ENCODE assay signal across 7 cellular contexts in genomic region chr15:59371458-59372351, GRCh38. TPM values are rescaled to one million over a fixed set of nuclear protein-coding genes. Genes with fewer than 3 reads are reported as not detected.
A peak's percentile ranks its signal among the peaks of the same experiment; 100 is the strongest.
DNase-seq lines count a peak whose midpoint lies in the region; ATAC-seq, FAIRE-seq and TF ChIP-seq lines count a peak whose summit lies in the region.

No MANE protein-coding gene starts in this region.

- intact Hi-C loops in HCT116 (cut with micrococcal nuclease) (loop anchor here (2.0 to 10.0 kb wide), 4 partner anchors 67 to 197 kb away; no protein-coding TSS in a partner anchor), PC-3 (cut with micrococcal nuclease) (loop anchor here (2.0 to 10.0 kb wide), 6 partner anchors 69 to 417 kb away; no protein-coding TSS in a partner anchor), HepG2 (cut with micrococcal nuclease; ENCODE audit: unreplicated experiment) (loop anchor here (2.0 to 5.0 kb wide), 5 partner anchors 34 to 125 kb away; no protein-coding TSS in a partner anchor)

- RAD21 ChIA-PET in HCT116 (lab: Charles Lee; ENCODE audit: low non-redundant PET in 1 of 2, low total read pairs in 2 of 2, uncharacterized antibody in 2 of 2, unreplicated experiment in 2 of 2), result no interaction called here

- CTCF ChIA-PET in HCT116 (lab: Charles Lee), result interaction anchor here (1.3 kb wide), 1 partner anchor 198 kb away, joined by 3 read pairs; no protein-coding TSS in a partner anchor
- CTCF ChIA-PET in PC-3 (lab: Charles Lee), result no interaction called here
- CTCF ChIA-PET in HepG2 (lab: Yijun Ruan, JAX; ENCODE audit: low intra/inter-chr PET ratio, low total read pairs), result interaction anchor here (1.2 kb wide), 1 partner anchor 125 kb away, joined by 3 read pairs; no protein-coding TSS in a partner anchor

- H3K9ac ChIP-seq in HCT116 (ENCODE audit: low read length) (peak overlapping the region; percentile 84), PC-3 (ENCODE audit: low read length) (peak overlapping the region; percentile 79), HepG2 (ENCODE audit: insufficient read depth, low read depth, low read length) (peak overlapping the region; percentile 81), stomach smooth muscle (ENCODE audit: low read length in 2 of 2) (peak overlapping the region; percentile 81 to 97)

- H2AFZ ChIP-seq in HCT116 (ENCODE audit: low read depth, low read length, poor library complexity, severe bottlenecking) (no peak overlapping the region), PC-3 (ENCODE audit: low read length) (peak overlapping the region; percentile 2; the same call in 1 of the 2 replicates), HepG2 (ENCODE audit: low read length) (no peak overlapping the region)

- no peak for TF ChIP-seq POLR2A in HCT116 (IDR thresholded peaks at IDR 0.05; ENCODE audit: borderline replicate concordance, extremely low read depth, insufficient read depth, insufficient read length)
- TF ChIP-seq POLR2A in HepG2 (IDR thresholded peaks at IDR 0.05; ENCODE audit: insufficient read depth in 1 of 2, low read depth in 2 of 2, low read length in 2 of 2), result no peak

- H3F3A ChIP-seq in PC-3 (ENCODE audit: low read length, unreplicated experiment), result no peaks in the 10 kb centered on the region

- peak; percentile 48 for DNase-seq in GM12865 (ENCODE audit: low read depth)
- DNase-seq in HCT116 (ENCODE audit: low read depth, low spot score), result no peak
- DNase-seq in PC-3, result peak; percentile 56
- peak; percentile 8 for DNase-seq in cerebellum (ENCODE audit: low spot score)
- DNase-seq in HepG2 (ENCODE audit: low spot score), result no peak
- DNase-seq in KG1 (lab: John Stamatoyannopoulos, UW), result no peak

- TF ChIP-seq EP300 in HepG2 (IDR thresholded peaks at IDR 0.05; ENCODE audit: low read depth in 2 of 2, low read length in 2 of 2) (no peak), HepG2 (CRISPR knock-in tag; IDR thresholded peaks at IDR 0.05; ENCODE audit: borderline replicate concordance) (no peak)

- H3K9me2 ChIP-seq in HCT116 (ENCODE audit: insufficient read depth) (no peaks in the 10 kb centered on the region), PC-3 (replicated peaks; ENCODE audit: low read length) (no peaks in the 10 kb centered on the region)

- in situ Hi-C loops in HepG2 (cut with HindIII; ENCODE audit: extremely low pct_ligation_motif_present, low pct_unique_long_range_greater_than_20kb), result no loop called here

- H3K9me3 ChIP-seq in HCT116 (ENCODE audit: control insufficient read depth in 1 of 2, insufficient read depth in 1 of 2, low read depth in 1 of 2, low read length in 2 of 2), result no peaks in the 10 kb centered on the region
- no peaks in the 10 kb centered on the region for H3K9me3 ChIP-seq in PC-3 (ENCODE audit: low read length)
- no peaks in the 10 kb centered on the region for H3K9me3 ChIP-seq in HepG2 (ENCODE audit: low read length)
- no peaks in the 10 kb centered on the region for H3K9me3 ChIP-seq in stomach smooth muscle (ENCODE audit: control insufficient read depth in 2 of 2, low read length in 2 of 2)

- H3K4me3 ChIP-seq in GM12865 (ENCODE audit: low read depth, low read length) (peak overlapping the region; percentile 70), HCT116 (replicated peaks in 1 of 2; ENCODE audit: low read depth in 1 of 2, low read length in 2 of 2) (peak overlapping the region; percentile 80 to 83), PC-3 (ENCODE audit: low read length) (peak overlapping the region; percentile 89), HepG2 (replicated peaks in 1 of 3; ENCODE audit: insufficient read depth in 1 of 3, low read depth in 2 of 3, low read length in 3 of 3) (peak overlapping the region; percentile 77 to 94 (median 87)), stomach smooth muscle (ENCODE audit: low read length in 2 of 2) (peak overlapping the region; percentile 80 to 94)

- H3K27ac ChIP-seq in HCT116 (ENCODE audit: low read depth, low read length), result peak overlapping the region; percentile 75
- peak overlapping the region; percentile 53 for H3K27ac ChIP-seq in PC-3 (ENCODE audit: low read length)
- peak overlapping the region; percentile 75 for H3K27ac ChIP-seq in HepG2 (ENCODE audit: extremely low read length, insufficient read depth, low read length)
- peak overlapping the region; percentile 99 for H3K27ac ChIP-seq in stomach smooth muscle (ENCODE audit: low read length)

- H3K36me3 ChIP-seq in HCT116 (ENCODE audit: control insufficient read depth in 1 of 2, insufficient read depth in 2 of 2, low read length in 2 of 2), result no peaks in the 10 kb centered on the region
- no peaks in the 10 kb centered on the region for H3K36me3 ChIP-seq in PC-3 (ENCODE audit: low read depth, low read length)
- no peaks in the 10 kb centered on the region for H3K36me3 ChIP-seq in HepG2 (replicated peaks in 1 of 2; ENCODE audit: control insufficient read depth in 1 of 2, insufficient read depth in 2 of 2, low read length in 2 of 2)
- no peaks in the 10 kb centered on the region for H3K36me3 ChIP-seq in stomach smooth muscle (ENCODE audit: control insufficient read depth in 2 of 2, insufficient read depth in 2 of 2, low read length in 2 of 2)

- H3K79me2 ChIP-seq in HCT116 (ENCODE audit: insufficient read depth, low read length), result peaks cover 54% of the 10 kb centered on the region
- H3K79me2 ChIP-seq in PC-3 (ENCODE audit: low read length), result peaks cover 75% of the 10 kb centered on the region
- peaks cover 34% of the 10 kb centered on the region for H3K79me2 ChIP-seq in HepG2 (ENCODE audit: insufficient read depth, low read length)

- no TSS peak for BruUV-seq in HCT116 (replicated peaks; lab: Mats Ljungman, UMichigan)
- no TSS peak for BruUV-seq in PC-3 (replicated peaks; lab: Mats Ljungman, UMichigan)
- no TSS peak for BruUV-seq in HepG2 (replicated peaks; lab: Mats Ljungman, UMichigan)

- POLR2A ChIA-PET in HCT116 (lab: Charles Lee), result interaction anchor here (1.3 kb wide), 1 partner anchor 11 kb away, joined by 10 read pairs; no protein-coding TSS in a partner anchor
- POLR2A ChIA-PET in PC-3 (lab: Charles Lee; ENCODE audit: unreplicated experiment), result interaction anchor here (0.7 kb wide), 1 partner anchor 142 kb away, joined by 3 read pairs; no protein-coding TSS in a partner anchor
- POLR2A ChIA-PET in HepG2 (lab: Yijun Ruan, JAX), result interaction anchor here (0.6 to 1.4 kb wide), 2 partner anchors 9 to 18 kb away, joined by 4 read pairs; no protein-coding TSS in a partner anchor

- TF ChIP-seq RAD21 in HCT116 (IDR thresholded peaks at IDR 0.05; ENCODE audit: low read depth) (no peak), HepG2 (CRISPR knock-in tag; IDR thresholded peaks at IDR 0.05) (no peak)

- 3% methylated on average over 34 of the region's 93 CpGs for WGBS in HepG2 (ENCODE audit: low lambda C conversion rate)

- FAIRE-seq in HepG2 (lab: Jason Lieb, UNC), result no peak

- ATAC-seq in HCT116, result peak; percentile 51
- peak; percentile 30 for ATAC-seq in PC-3
- peak; percentile 48 for ATAC-seq in HepG2

- H3K27me3 ChIP-seq in HCT116 (ENCODE audit: insufficient read depth, low read length), result no peaks in the 10 kb centered on the region
- no peaks in the 10 kb centered on the region for H3K27me3 ChIP-seq in PC-3 (ENCODE audit: low read length)
- H3K27me3 ChIP-seq in HepG2 (ENCODE audit: control insufficient read depth in 1 of 2, insufficient read depth in 2 of 2, low read length in 2 of 2), result no peaks in the 10 kb centered on the region
- H3K27me3 ChIP-seq in stomach smooth muscle (ENCODE audit: control insufficient read depth in 1 of 2, insufficient read depth in 2 of 2, low read length in 2 of 2), result no peaks in the 10 kb centered on the region

- H4K20me1 ChIP-seq in HCT116 (ENCODE audit: insufficient read depth) (no peaks in the 10 kb centered on the region), PC-3 (ENCODE audit: low read length) (peaks cover 36% of the 10 kb centered on the region), HepG2 (ENCODE audit: insufficient read depth, low read length) (0 out of 2 replicates have a peak, but pooled peaks cover 4% of the 10 kb centered on the region)

- H3K4me2 ChIP-seq in HCT116 (ENCODE audit: low read length) (peak overlapping the region; percentile 88), PC-3 (ENCODE audit: low read length) (peak overlapping the region; percentile 99), HepG2 (ENCODE audit: low read depth, low read length) (peak overlapping the region; percentile 91)

- H3K4me1 ChIP-seq in HCT116 (ENCODE audit: control insufficient read depth in 1 of 2, insufficient read depth in 2 of 2, low read length in 2 of 2), result peaks cover 5 to 44% of the 10 kb centered on the region in 2 experiments; a peak in 3 of 4 replicates
- H3K4me1 ChIP-seq in PC-3 (ENCODE audit: insufficient read depth, low read length), result peaks cover 42% of the 10 kb centered on the region
- H3K4me1 ChIP-seq in HepG2 (ENCODE audit: insufficient read depth, low read length), result peaks cover 45% of the 10 kb centered on the region
- H3K4me1 ChIP-seq in stomach smooth muscle (ENCODE audit: control insufficient read depth, insufficient read depth, low read length), result peaks cover 7% of the 10 kb centered on the region

- TF ChIP-seq CTCF in GM12865 (IDR thresholded peaks at IDR 0.05; ENCODE audit: insufficient read depth, low read depth, low read length, missing control alignments) (no peak), HCT116 (IDR thresholded peaks at IDR 0.05 in 2 of 3, conservative IDR thresholded peaks at IDR 0.05 in 1 of 3; ENCODE audit: borderline replicate concordance in 1 of 3, insufficient read depth in 1 of 3, low read depth in 2 of 3, low read length in 2 of 3) (no peak), PC-3 (conservative IDR thresholded peaks at IDR 0.05; ENCODE audit: low read depth, low read length) (no peak), HepG2 (CRISPR knock-in tag; IDR thresholded peaks at IDR 0.05) (no peak)

RNA-seq across cellular contexts. Expression of gene MYO1E, which starts 1.0 kb away (rescaled TPM):
- total RNA-seq in HCT116 (2021; ENCODE audit: unreplicated experiment) (182 TPM), PC-3 (2014; rRNA removed) (67.7 and 68.8 TPM in 2 replicates), cerebellum (7.7 TPM), HepG2 (2016; rRNA removed; fragmentation: Illumina TruSeq; extraction: Trizol) (25.1 and 38.5 TPM in 2 replicates)
- polyA plus RNA-seq in HCT116 (2012), result 54.4 and 70.8 TPM in 2 replicates
- total RNA-seq in HepG2 (2016; cell fraction: cytosol; rRNA removed; fragmentation: Illumina TruSeq; extraction: Trizol; ENCODE audit: low read depth), result 6.6 and 8.8 TPM in 2 replicates
- total RNA-seq in HepG2 (2016; cell fraction: insoluble cytoplasmic fraction; rRNA removed; fragmentation: Illumina TruSeq; extraction: Trizol), result 28.4 and 35.1 TPM in 2 replicates
- total RNA-seq in HepG2 (2016; cell fraction: membrane; rRNA removed; fragmentation: Illumina TruSeq; extraction: Trizol), result 6.5 and 7.9 TPM in 2 replicates
- total RNA-seq in HepG2 (2016; cell fraction: nucleus; rRNA removed; fragmentation: Illumina TruSeq; extraction: Trizol), result 32.4 and 33.1 TPM in 2 replicates
- 12.6 and 15.7 TPM in 2 replicates for polyA plus RNA-seq in HepG2 (2011; rRNA removed)
- polyA plus RNA-seq in HepG2 (2011; cell fraction: cytosol; rRNA removed), result 10.1 and 10.8 TPM in 2 replicates
- polyA plus RNA-seq in HepG2 (2011; cell fraction: nucleus; rRNA removed), result 20.9 and 25.3 TPM in 2 replicates
- 26.0 and 36.6 TPM in 2 replicates for polyA plus RNA-seq in HepG2 (2012)
- polyA plus RNA-seq in HepG2 (2016; cell fraction: cytosol; fragmentation: Illumina TruSeq; extraction: Trizol; ENCODE audit: low read depth), result 1.1 and 1.6 TPM in 2 replicates
- polyA plus RNA-seq in HepG2 (2016; cell fraction: insoluble cytoplasmic fraction; fragmentation: Illumina TruSeq; extraction: Trizol; ENCODE audit: low read depth), result 22.4 and 25.8 TPM in 2 replicates
- 2.2 and 2.7 TPM in 2 replicates for polyA plus RNA-seq in HepG2 (2016; cell fraction: membrane; fragmentation: Illumina TruSeq; extraction: Trizol; ENCODE audit: low read depth)
- polyA plus RNA-seq in HepG2 (2016; cell fraction: nucleus; fragmentation: Illumina TruSeq; extraction: Trizol; ENCODE audit: insufficient read depth, low read depth), result 15.6 and 16.7 TPM in 2 replicates
- 33.9 and 197 TPM in 2 replicates for polyA minus RNA-seq in HepG2 (2011; rRNA and poly(A)+ RNA removed; ENCODE audit: low replicate concordance)
- polyA minus RNA-seq in HepG2 (2011; cell fraction: cytosol; rRNA and poly(A)+ RNA removed), result 22.2 and 26.0 TPM in 2 replicates
- 47.1 and 47.9 TPM in 2 replicates for polyA minus RNA-seq in HepG2 (2011; cell fraction: nucleus; rRNA and poly(A)+ RNA removed)

Comparison
In these comparisons a context has a peak if more than half of its experiments do, and no peak if none do; other contexts are left out.
1. DNase-seq: peak in GM12865 (single experiment), PC-3 (single experiment) and cerebellum (single experiment); none in HCT116 (single experiment), HepG2 (single experiment) and KG1 (single experiment).
2. Peak in every context shown above with its lines, with median percentiles within 50 percentile points of each other: H3K4me3 ChIP-seq, ATAC-seq, H3K27ac ChIP-seq, H3K4me2 ChIP-seq and H3K9ac ChIP-seq.